ENCODE assay signal across 14 cellular contexts in genomic region chr11:7573558-7574296, GRCh38. TPM values are rescaled to one million over a fixed set of nuclear protein-coding genes. Genes with fewer than 3 reads are reported as not detected.
DNase-seq lines count a peak whose midpoint lies in the region; ATAC-seq and TF ChIP-seq lines count a peak whose summit lies in the region.
"Had no signal": no experiment of that assay in that cellular context is flagged by ENCODE, and none has a peak within 500 bp of the region (broad histone marks: within the 10 kb centered on the region; RNA-seq: fewer than 3 reads in every experiment).

No MANE protein-coding gene starts in this region.

- DNase-seq in Caki2 (ENCODE audit: low read depth) = peak; percentile 6
- peak in 2 of 3 donors; percentile 79 to 82 for DNase-seq in Peyer's patch
- DNase-seq in iris pigment epithelial cell (ENCODE audit: low read depth) = peak; percentile 23
- DNase-seq in osteocyte (ENCODE audit: extremely low spot score, unreplicated experiment) = no peak
- no peak for DNase-seq in activated CD4-positive, alpha-beta T cell treated with anti-CD3 and anti-CD28 coated beads, Interleukin-2, amount 50 U/mL, for 1 hour
- DNase-seq in esophagus muscularis mucosa (ENCODE audit: extremely low spot score) = no peak
- DNase-seq: activated CD8-positive, alpha-beta memory T cell treated with anti-CD3 and anti-CD28 coated beads for 24 hours; activated naive CD4-positive, alpha-beta T cell; Calu3; natural killer cell; NCI-H187 treated with DMSO at 0.1 percent for 48 hours; SHP77 treated with DMSO at 0.1 percent for 48 hours had no signal

- H3K9me3 Mint-ChIP-seq in osteocyte (ENCODE audit: unreplicated experiment) = no peaks in the 10 kb centered on the region
- H3K9me3 Mint-ChIP-seq: natural killer cell had no signal

- no peak for TF ChIP-seq CTCF in Peyer's patch (IDR thresholded peaks at IDR 0.05)
- no peak for TF ChIP-seq CTCF in osteocyte (IDR thresholded peaks at IDR 0.05)
- TF ChIP-seq CTCF in esophagus muscularis mucosa (IDR thresholded peaks at IDR 0.05) = no peak

- H3K4me3 Mint-ChIP-seq in osteocyte (ENCODE audit: unreplicated experiment) = no peak overlapping the region
- H3K4me3 Mint-ChIP-seq: natural killer cell had no signal

- in situ Hi-C loops in Caki2 (cut with HindIII; ENCODE audit: low pct_unique_long_range_greater_than_20kb, low sequenced_read_pairs) = no loop called here

- H3K27me3 Mint-ChIP-seq in osteocyte (ENCODE audit: unreplicated experiment) = no peaks in the 10 kb centered on the region

- 87% methylated on average over 9 of the region's 9 CpGs for whole genome bisulfite sequencing in esophagus muscularis mucosa

- TF ChIP-seq POLR2A in Peyer's patch (IDR thresholded peaks at IDR 0.05) = peak in 1 of 2 donors; percentile 32
- TF ChIP-seq POLR2A in esophagus muscularis mucosa (IDR thresholded peaks at IDR 0.05; ENCODE audit: low read depth) = no peak

- H3K36me3 Mint-ChIP-seq in osteocyte (ENCODE audit: unreplicated experiment) = no peaks in the 10 kb centered on the region
- H3K36me3 Mint-ChIP-seq: natural killer cell had no signal

- TF ChIP-seq EP300 in esophagus muscularis mucosa (IDR thresholded peaks at IDR 0.05) = no peak

- H3K36me3 ChIP-seq in Peyer's patch (no peaks in the 10 kb centered on the region), esophagus muscularis mucosa (no peaks in the 10 kb centered on the region)

- H3K27ac ChIP-seq in Peyer's patch (peak overlapping the region in 3 of 4 donors; percentile 88 to 96 (median 92)), esophagus muscularis mucosa (replicated peaks in 1 of 4) (no peak overlapping the region)

- H3K27ac Mint-ChIP-seq in osteocyte (ENCODE audit: unreplicated experiment) = peak overlapping the region; percentile 40
- H3K27ac Mint-ChIP-seq: natural killer cell had no signal

- H3K9me3 ChIP-seq in Peyer's patch (no peaks in the 10 kb centered on the region), esophagus muscularis mucosa (no peaks in the 10 kb centered on the region)

- H3K4me1 Mint-ChIP-seq in osteocyte (ENCODE audit: unreplicated experiment) = peaks cover 67% of the 10 kb centered on the region

- no peaks in the 10 kb centered on the region for H3K27me3 ChIP-seq in Peyer's patch
- peaks cover 0 to 34% (median 0%) of the 10 kb centered on the region in 4 donors for H3K27me3 ChIP-seq in esophagus muscularis mucosa

- ATAC-seq in GM19395 (IDR thresholded peaks at IDR 0.05; ENCODE audit: unreplicated experiment) = no peak
- ATAC-seq in GM18868 (IDR thresholded peaks at IDR 0.05; ENCODE audit: unreplicated experiment) = no peak
- ATAC-seq: natural killer cell had no signal

- H3K4me3 ChIP-seq in Peyer's patch = peak overlapping the region in 2 of 4 donors; percentile 30 to 38
- no peak overlapping the region for H3K4me3 ChIP-seq in esophagus muscularis mucosa

- H3K4me1 ChIP-seq in Peyer's patch (peaks cover 0 to 66% (median 8%) of the 10 kb centered on the region in 4 donors), esophagus muscularis mucosa (peaks cover 43 to 50% (median 45%) of the 10 kb centered on the region in 4 donors)

- intact Hi-C loops in esophagus muscularis mucosa (cut with DNase I) = no loop called here

RNA-seq across cellular contexts. Expression of gene PPFIBP2, which starts 59.9 kb away (rescaled TPM):
- total RNA-seq in Caki2 (2014; rRNA removed; shearing (Covaris generic); ENCODE audit: low replicate concordance) = 6.1 and 10.1 TPM in 2 replicates
- 100 to 1,000 TPM in 3 of 4 donors, 10 to 100 TPM in 1; 74.6 to 245 (median 148) TPM for total RNA-seq in Peyer's patch
- 72.6 and 74.1 TPM in 2 replicates for total RNA-seq in osteocyte
- total RNA-seq in esophagus muscularis mucosa = 10 to 100 TPM in 2 of 4 donors, 1 to 10 TPM in 2; 7.5 to 12.5 (median 10.0) TPM

Comparison
In these comparisons a context has a peak if more than half of its experiments do, and no peak if none do; other contexts are left out.
1. DNase-seq: peak in Caki2 (single experiment), Peyer's patch (2 of 3) and iris pigment epithelial cell (single experiment); none in osteocyte (single experiment), activated CD4-positive, alpha-beta T cell treated with anti-CD3 and anti-CD28 coated beads, Interleukin-2, amount 50 U/mL, for 1 hour (single experiment) and esophagus muscularis mucosa (single experiment).
2. H3K27ac ChIP-seq: peak in Peyer's patch (3 of 4); none in esophagus muscularis mucosa (0 of 4).